ENCODE assay signal across 2 cellular contexts in genomic region chr17:66299721-66300120, GRCh38.
A peak's percentile ranks its signal among the peaks of the same experiment; 100 is the strongest.
TF ChIP-seq lines count a peak whose summit lies in the region.

No MANE protein-coding gene starts in this region.

TF ChIP-seq in IMR-90, 13 proteins besides CTCF, POLR2A, EP300 and RAD21:
- TF ChIP-seq RCOR1 (IDR thresholded peaks at IDR 0.05; ENCODE audit: insufficient replicate concordance, low read length) (no peak), SMC3 (IDR thresholded peaks at IDR 0.05; ENCODE audit: low read depth, low read length) (no peak), MAFK (IDR thresholded peaks at IDR 0.05; ENCODE audit: low read depth, low read length) (no peak), USF2 (IDR thresholded peaks at IDR 0.05; ENCODE audit: low read depth, low read length) (no peak), BHLHE40 (IDR thresholded peaks at IDR 0.05; ENCODE audit: low read depth, low read length) (no peak)

TF ChIP-seq in K562, 482 proteins besides CTCF, POLR2A, EP300 and RAD21:
- peak; percentile 31; the same call in 1 of the 2 replicates for TF ChIP-seq CEBPB (tag; IDR thresholded peaks at IDR 0.05)
- no peak for TF ChIP-seq PTTG1 (tag; IDR thresholded peaks at IDR 0.05; ENCODE audit: low read depth)
TF ChIP-seq in K562: peak in this region for 1.
